Comparison of ENCODE assay signal across 9 cellular contexts in genomic region chr13:44854264-44855060, GRCh38.
DNase-seq lines count a peak whose midpoint lies in the region; ATAC-seq and TF ChIP-seq lines count a peak whose summit lies in the region.
"Had no signal": no experiment of that assay in that cellular context is flagged by ENCODE, and none has a peak within 500 bp of the region (broad histone marks: within the 10 kb centered on the region; RNA-seq: fewer than 3 reads in every experiment).

No MANE protein-coding gene starts in this region.

- H3K4me1 Mint-ChIP-seq in T-helper 17 cell, result peaks cover 5% of the 10 kb centered on the region

- H3K27me3 ChIP-seq in lower lobe of right lung (ENCODE audit: low read depth) (no peaks in the 10 kb centered on the region), upper lobe of right lung (no peaks in the 10 kb centered on the region)
- H3K27me3 ChIP-seq: neutrophil had no signal

- H3K9me3 ChIP-seq in T-helper 17 cell (ENCODE audit: control insufficient read depth, low read length, poor library complexity, severe bottlenecking), result no peaks in the 10 kb centered on the region
- H3K9me3 ChIP-seq in lower lobe of right lung, result no peaks in the 10 kb centered on the region
- H3K9me3 ChIP-seq in upper lobe of right lung, result no peaks in the 10 kb centered on the region
- H3K9me3 ChIP-seq: neutrophil had no signal

- H3K4me3 ChIP-seq in lower lobe of right lung, result no peak overlapping the region
- H3K4me3 ChIP-seq in upper lobe of right lung, result no peak overlapping the region

- peaks cover 2% of the 10 kb centered on the region for H3K36me3 Mint-ChIP-seq in T-helper 17 cell (ENCODE audit: low read depth)

- H3K27ac Mint-ChIP-seq in T-helper 17 cell, result peak overlapping the region; percentile 19
- H3K27ac Mint-ChIP-seq: activated T-helper 1 cell treated with anti-CD3 and anti-CD28 coated beads, Interleukin-12 subunit alpha, Interleukin-12 subunit beta, Interleukin-2, Interleukin-4 antibody, amounts not matched to agents 30 ng/mL and 10 ng/mL and 1 ng/mL, durations not matched to agents 14 hours and 24 hours and 36 hours had no signal

- H3K4me1 ChIP-seq in lower lobe of right lung (no peaks in the 10 kb centered on the region), upper lobe of right lung (no peaks in the 10 kb centered on the region)

- ATAC-seq in T-helper 17 cell, result no peak
- peak; percentile 91 for ATAC-seq in lower lobe of right lung
- ATAC-seq in upper lobe of right lung, result peak; percentile 89
- no peak for ATAC-seq in GM19035 (IDR thresholded peaks at IDR 0.05; ENCODE audit: unreplicated experiment)
- no peak for ATAC-seq in HG02870 (IDR thresholded peaks at IDR 0.05; ENCODE audit: unreplicated experiment)

- intact Hi-C loops in lower lobe of right lung (cut with DNase I) (no loop called here), upper lobe of right lung (cut with DNase I) (no loop called here)

- TF ChIP-seq CTCF in lower lobe of right lung (IDR thresholded peaks at IDR 0.05) (no peak), upper lobe of right lung (IDR thresholded peaks at IDR 0.05) (no peak)

- DNase-seq in NCI-H2029 (lab: John Stamatoyannopoulos, UW) (peak; percentile 66), T-helper 17 cell (no peak), lower lobe of right lung (peak; percentile 66), upper lobe of right lung (peak; percentile 77)
- no peak for DNase-seq in activated T-cell treated with anti-CD3 and anti-CD28 coated beads, Interleukin-2, amount 50 U/mL, for 48 hours

- H3K27ac ChIP-seq in lower lobe of right lung, result peak overlapping the region; percentile 64
- H3K27ac ChIP-seq in upper lobe of right lung, result peak overlapping the region; percentile 75
- H3K27ac ChIP-seq: neutrophil had no signal

- H3K36me3 ChIP-seq in lower lobe of right lung, result no peaks in the 10 kb centered on the region
- H3K36me3 ChIP-seq in upper lobe of right lung, result no peaks in the 10 kb centered on the region
- H3K36me3 ChIP-seq: neutrophil had no signal

- no peak overlapping the region for H3K4me3 Mint-ChIP-seq in T-helper 17 cell
- H3K4me3 Mint-ChIP-seq: activated T-helper 1 cell treated with anti-CD3 and anti-CD28 coated beads, Interleukin-12 subunit alpha, Interleukin-12 subunit beta, Interleukin-2, Interleukin-4 antibody, amounts not matched to agents 30 ng/mL and 10 ng/mL and 1 ng/mL, durations not matched to agents 14 hours and 24 hours and 36 hours had no signal

- H3K27me3 Mint-ChIP-seq in T-helper 17 cell, result peaks cover 49% of the 10 kb centered on the region

Comparison
In these comparisons a context has a peak if more than half of its experiments do, and no peak if none do; other contexts are left out.
1. DNase-seq: peak in NCI-H2029 (single experiment), lower lobe of right lung (single experiment) and upper lobe of right lung (single experiment); none in T-helper 17 cell (0 of 3) and activated T-cell treated with anti-CD3 and anti-CD28 coated beads, Interleukin-2, amount 50 U/mL, for 48 hours (0 of 2).
2. ATAC-seq: peak in lower lobe of right lung (2 of 2) and upper lobe of right lung (single experiment); none in T-helper 17 cell (single experiment), GM19035 (single experiment) and HG02870 (single experiment).